13 cellular contexts compared by ENCODE assay signal in genomic region chr12:67780580-67781084, GRCh38.
DNase-seq lines count a peak whose midpoint lies in the region; ATAC-seq and TF ChIP-seq lines count a peak whose summit lies in the region.
"Had no signal": no experiment of that assay in that cellular context is flagged by ENCODE, and none has a peak within 500 bp of the region (broad histone marks: within the 10 kb centered on the region; RNA-seq: fewer than 3 reads in every experiment).

No MANE protein-coding gene starts in this region.

- no peak overlapping the region for H2BK5ac ChIP-seq in trophoblast cell (ENCODE audit: low read depth, low read length, poor library complexity)

- H3K4me1 ChIP-seq in trophoblast cell (ENCODE audit: control insufficient read depth in 1 of 2, insufficient read depth in 2 of 2, low read length in 2 of 2): peaks cover 0 to 1% of the 10 kb centered on the region in 2 experiments

- H3K9ac ChIP-seq in trophoblast cell (ENCODE audit: low read length): no peak overlapping the region

- H4K12ac ChIP-seq in trophoblast cell (ENCODE audit: low read depth, low read length): no peak overlapping the region

- H2BK120ac ChIP-seq in trophoblast cell (ENCODE audit: insufficient read depth, low read length, poor library complexity): no peak overlapping the region

- H3K4ac ChIP-seq in trophoblast cell (ENCODE audit: low read depth, low read length): no peak overlapping the region

- peak; percentile 17 for DNase-seq in ELF-1 (ENCODE audit: low read depth, low spot score)
- peak; percentile 59 for DNase-seq in M059J (ENCODE audit: low read depth)
- DNase-seq in epithelial cell of esophagus (ENCODE audit: low read depth): peak; percentile 79
- DNase-seq in trophoblast cell: peak; percentile 13 to 74
- DNase-seq in NCI-H226: no peak
- DNase-seq: ACHN; C1 segment of cervical spinal cord; CD4-positive, alpha-beta T cell; DMS79; H7 had no signal

- no peaks in the 10 kb centered on the region for H3K36me3 ChIP-seq in trophoblast cell (ENCODE audit: control insufficient read depth in 1 of 2, insufficient read depth in 2 of 2, low read length in 2 of 2)

- TF ChIP-seq CTCF in epithelial cell of esophagus (IDR thresholded peaks at IDR 0.05; ENCODE audit: insufficient read depth, low read depth, low read length, missing control alignments): no peak

- H3K9me3 ChIP-seq in trophoblast cell (ENCODE audit: insufficient read depth, low read depth, low read length): no peaks in the 10 kb centered on the region

- no peak overlapping the region for H3K14ac ChIP-seq in trophoblast cell (ENCODE audit: low read length)

- no peaks in the 10 kb centered on the region for H3K27me3 ChIP-seq in trophoblast cell (ENCODE audit: insufficient read depth, low read length)

- H3K27ac ChIP-seq in trophoblast cell (ENCODE audit: low read depth, low read length): peak overlapping the region; percentile 73

- no peak overlapping the region for H3K18ac ChIP-seq in trophoblast cell (ENCODE audit: low read length)

- no peak overlapping the region for H3K4me2 ChIP-seq in trophoblast cell (ENCODE audit: low read length)
- H3K4me2 ChIP-seq: GM23338 had no signal

- H3K4me3 ChIP-seq in epithelial cell of esophagus (ENCODE audit: low read length) (no peak overlapping the region), trophoblast cell (ENCODE audit: low read depth, low read length) (no peak overlapping the region)
- H3K4me3 ChIP-seq: GM23338 had no signal

- WGBS in trophoblast cell (ENCODE audit: extremely low coverage, insufficient coverage, insufficient read length): no CpG with 5 or more reads among the region's 3 CpGs

- ATAC-seq in GM19455 (IDR thresholded peaks at IDR 0.05; ENCODE audit: unreplicated experiment): no peak
- no peak for ATAC-seq in HG02852 (IDR thresholded peaks at IDR 0.05; ENCODE audit: unreplicated experiment)
- ATAC-seq: GM23338 had no signal

- no peaks in the 10 kb centered on the region for H3K79me2 ChIP-seq in trophoblast cell (ENCODE audit: control insufficient read depth, insufficient read depth, low read length, poor library complexity)

- no peak overlapping the region for H2AK5ac ChIP-seq in trophoblast cell (ENCODE audit: low read length)

- no peak overlapping the region for H4K91ac ChIP-seq in trophoblast cell (ENCODE audit: low read depth, low read length)

- H4K8ac ChIP-seq in trophoblast cell (ENCODE audit: low read depth, low read length): no peak overlapping the region

- H3K79me1 ChIP-seq in trophoblast cell (ENCODE audit: low read length): peaks cover 7% of the 10 kb centered on the region

- no peak overlapping the region for H2AFZ ChIP-seq in trophoblast cell (ENCODE audit: insufficient read depth, low read length, poor library complexity)
- H2AFZ ChIP-seq: GM23338 had no signal

- no peak overlapping the region for H3K23ac ChIP-seq in trophoblast cell (ENCODE audit: low read length)

- no peak overlapping the region for H2BK12ac ChIP-seq in trophoblast cell (ENCODE audit: low read length)
